1 cellular context compared by ENCODE assay signal in genomic region chr12:53295070-53295890, GRCh38.
TF ChIP-seq lines count a peak whose summit lies in the region.

TSS of gene PFDN5 (plus strand) at chr12:53295542. CDS start at chr12:53295568, 26 bp downstream.

TF ChIP-seq in HEK293, 187 proteins besides CTCF, POLR2A, EP300 and RAD21 (continued from another document):
- TF ChIP-seq ZNF639 (tag by site-specific recombination; IDR thresholded peaks at IDR 0.05) (peak; percentile 91), ZNF580 (tag by site-specific recombination; IDR thresholded peaks at IDR 0.05) (no peak), INSM2 (tag by site-specific recombination; IDR thresholded peaks at IDR 0.05) (peak; percentile 69), ZNF560 (tag by site-specific recombination; IDR thresholded peaks at IDR 0.05; ENCODE audit: borderline replicate concordance) (no peak), ZFHX2 (tag by site-specific recombination; conservative IDR thresholded peaks at IDR 0.05) (no peak; the same call in 1 of the 2 replicates), ZNF777 (tag by site-specific recombination; IDR thresholded peaks at IDR 0.05; ENCODE audit: borderline replicate concordance) (no peak), KLF8 (tag by site-specific recombination; IDR thresholded peaks at IDR 0.05) (peak; percentile 60; the same call in 1 of the 2 replicates), ZBTB10 (tag by site-specific recombination; IDR thresholded peaks at IDR 0.05) (no peak), ZNF501 (tag by site-specific recombination; IDR thresholded peaks at IDR 0.05) (peak; percentile 93), WT1 (tag by site-specific recombination; IDR thresholded peaks at IDR 0.05) (no peak)
